In the genomic region with DNA sequence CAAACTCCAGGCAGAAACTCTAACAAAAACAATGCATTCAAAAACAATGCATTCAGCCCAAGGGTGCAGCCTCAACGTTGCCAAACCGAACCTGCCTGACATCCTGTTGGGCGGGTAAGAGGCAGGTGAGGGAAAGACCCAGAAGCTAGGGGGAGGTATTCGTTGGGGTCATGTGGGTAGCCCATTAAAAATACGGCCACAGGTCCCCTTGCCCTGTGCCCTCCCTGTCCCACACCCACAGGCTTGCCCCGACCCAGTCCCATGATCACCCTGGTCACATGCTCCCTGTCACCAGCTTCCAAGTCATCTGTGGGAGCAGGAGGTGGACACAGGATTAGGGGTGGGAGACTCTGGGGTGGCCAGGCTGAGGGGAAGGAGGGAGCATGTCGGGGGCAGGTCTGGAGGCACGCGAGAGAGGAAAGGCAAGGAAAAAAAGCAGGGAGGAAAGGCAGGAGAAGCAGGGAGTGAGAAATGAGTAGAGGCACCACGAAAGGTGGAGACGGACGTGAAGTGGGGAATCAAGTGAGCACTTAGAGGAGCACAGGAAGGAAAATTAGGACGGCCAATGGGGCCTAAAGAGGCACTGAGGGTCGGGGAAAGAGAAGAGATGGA, we compare ENCODE assay signal across 8 cellular contexts. TPM values are rescaled to one million over a fixed set of nuclear protein-coding genes. Genes with fewer than 3 reads are reported as not detected.
DNase-seq lines count a peak whose midpoint lies in the region; ATAC-seq and TF ChIP-seq lines count a peak whose summit lies in the region.

No MANE protein-coding gene starts in this region.

- H3K36me3 Mint-ChIP-seq in activated naive CD4-positive, alpha-beta T cell treated with anti-CD3 and anti-CD28 coated beads for 36 hours (ENCODE audit: low read depth) = peaks cover 2% of the 10 kb centered on the region

- H3K27ac Mint-ChIP-seq in activated naive CD4-positive, alpha-beta T cell treated with anti-CD3 and anti-CD28 coated beads for 36 hours = peak overlapping the region; percentile 96

- TF ChIP-seq POLR2A in breast epithelium (IDR thresholded peaks at IDR 0.05) = no peak

- peak overlapping the region; percentile 94 for H3K4me3 Mint-ChIP-seq in activated naive CD4-positive, alpha-beta T cell treated with anti-CD3 and anti-CD28 coated beads for 36 hours

- no peaks in the 10 kb centered on the region for H3K9me3 Mint-ChIP-seq in activated naive CD4-positive, alpha-beta T cell treated with anti-CD3 and anti-CD28 coated beads for 36 hours

- H3K36me3 ChIP-seq in Panc1 (ENCODE audit: control insufficient read depth, insufficient read depth, low read length) (no peaks in the 10 kb centered on the region), breast epithelium (no peaks in the 10 kb centered on the region), left lung (no peaks in the 10 kb centered on the region)

- DNase-seq in activated naive CD4-positive, alpha-beta T cell treated with anti-CD3 and anti-CD28 coated beads for 36 hours = peak; percentile 72
- no peak for DNase-seq in activated naive CD4-positive, alpha-beta T cell (lab: John Stamatoyannopoulos, UW)
- DNase-seq in Panc1 (ENCODE audit: low read depth, low spot score) (no peak), breast epithelium (ENCODE audit: low spot score in 2 of 2) (peak in 1 of 2 donors; percentile 66), left lung (peak; percentile 83 to 86), superior temporal gyrus (ENCODE audit: extremely low spot score) (peak; percentile 68), foreskin melanocyte (no peak)

- no TSS peak for BruUV-seq in Panc1 (replicated peaks; lab: Mats Ljungman, UMichigan)

- H3K27me3 ChIP-seq in Panc1 (ENCODE audit: control insufficient read depth, insufficient read depth, low read length) (no peaks in the 10 kb centered on the region), breast epithelium (no peaks in the 10 kb centered on the region), left lung (no peaks in the 10 kb centered on the region)

- TF ChIP-seq CTCF in Panc1 (IDR thresholded peaks at IDR 0.05) (no peak), breast epithelium (IDR thresholded peaks at IDR 0.05) (no peak), left lung (IDR thresholded peaks at IDR 0.05) (no peak)

- peak overlapping the region; percentile 48 to 59 for H3K4me3 ChIP-seq in Panc1 (ENCODE audit: low read depth in 2 of 2, low read length in 2 of 2)
- H3K4me3 ChIP-seq in breast epithelium = peak overlapping the region; percentile 53 to 73 (median 55)
- peak overlapping the region; percentile 56 to 62 for H3K4me3 ChIP-seq in left lung

- in situ Hi-C loops in Panc1 (cut with HindIII; ENCODE audit: low pct_unique_long_range_greater_than_20kb, low sequenced_read_pairs) = no loop called here

- H3K9me3 ChIP-seq in Panc1 (ENCODE audit: control insufficient read depth, insufficient read depth, low read depth, low read length) (no peaks in the 10 kb centered on the region), breast epithelium (no peaks in the 10 kb centered on the region), left lung (no peaks in the 10 kb centered on the region)

- CTCF ChIA-PET in activated naive CD4-positive, alpha-beta T cell treated with anti-CD3 and anti-CD28 coated beads for 36 hours (lab: Charles Lee) = no interaction called here
- CTCF ChIA-PET in Panc1 (lab: Charles Lee) = no interaction called here

- peaks cover 50% of the 10 kb centered on the region for H3K4me1 Mint-ChIP-seq in activated naive CD4-positive, alpha-beta T cell treated with anti-CD3 and anti-CD28 coated beads for 36 hours (ENCODE audit: low read depth)

- no peaks in the 10 kb centered on the region for H3K27me3 Mint-ChIP-seq in activated naive CD4-positive, alpha-beta T cell treated with anti-CD3 and anti-CD28 coated beads for 36 hours (ENCODE audit: low read depth)

- H3K27ac ChIP-seq in Panc1 (ENCODE audit: low read length) (peak overlapping the region; percentile 96), breast epithelium (peak overlapping the region; percentile 96), left lung (peak overlapping the region; percentile 86 to 90)

- no peak for ATAC-seq in Panc1
- peak; percentile 58 for ATAC-seq in left lung
- ATAC-seq in HG03469 (IDR thresholded peaks at IDR 0.05; ENCODE audit: unreplicated experiment) = no peak

- H3K4me1 ChIP-seq in Panc1 (ENCODE audit: control insufficient read depth, insufficient read depth, low read length) (peaks cover 45% of the 10 kb centered on the region), breast epithelium (peaks cover 3 to 21% of the 10 kb centered on the region in 2 donors), left lung (peaks cover 25 to 52% of the 10 kb centered on the region in 2 donors)

- POLR2A ChIA-PET in Panc1 (lab: Charles Lee) = no interaction called here

- intact Hi-C loops in activated naive CD4-positive, alpha-beta T cell treated with anti-CD3 and anti-CD28 coated beads for 36 hours (cut with micrococcal nuclease) = loop anchor here (1.0 to 5.0 kb wide), 5 partner anchors 20 to 911 kb away; partner anchors contain the start of genes ANKRD54, MAFF and SUN2
- intact Hi-C loops in Panc1 (cut with micrococcal nuclease; ENCODE audit: unreplicated experiment) = no loop called here
- intact Hi-C loops in breast epithelium (cut with DNase I; ENCODE audit: low total_unique reads) = no loop called here
- intact Hi-C loops in left lung (cut with DNase I) = no loop called here

RNA-seq across cellular contexts. Expression of gene PLA2G6, which starts 0.7 kb away (rescaled TPM):
- 10 to 100 TPM; 80.2 to 85.3 TPM for total RNA-seq in activated naive CD4-positive, alpha-beta T cell treated with anti-CD3 and anti-CD28 coated beads for 36 hours
- total RNA-seq in Panc1 (2021; ENCODE audit: unreplicated experiment) (16.2 TPM), breast epithelium (10 to 100 TPM; 41.1 to 68.1 (median 59.3) TPM), left lung (10 to 100 TPM; 30.9 to 39.0 TPM)
- 17.7 TPM for polyA plus RNA-seq in Panc1 (2012; ENCODE audit: insufficient read length)

RNA-seq across cellular contexts. Expression of gene MAFF, which starts 20.8 kb away (rescaled TPM):
- 1 to 10 TPM; 2.7 to 2.8 TPM for total RNA-seq in activated naive CD4-positive, alpha-beta T cell treated with anti-CD3 and anti-CD28 coated beads for 36 hours
- 6.4 TPM for total RNA-seq in Panc1 (2021; ENCODE audit: unreplicated experiment)
- polyA plus RNA-seq in Panc1 (2012; ENCODE audit: insufficient read length) = 11.8 TPM
- total RNA-seq in breast epithelium = 100 to 1,000 TPM in 1 of 3 donors, 10 to 100 TPM in 2; 37.3 to 126 (median 85.5) TPM
- 10 to 100 TPM; 12.1 to 17.1 TPM for total RNA-seq in left lung

Comparison
In these comparisons a context has a peak if more than half of its experiments do, and no peak if none do; other contexts are left out.
1. DNase-seq: peak in activated naive CD4-positive, alpha-beta T cell treated with anti-CD3 and anti-CD28 coated beads for 36 hours (single experiment), left lung (2 of 2) and superior temporal gyrus (single experiment); none in activated naive CD4-positive, alpha-beta T cell (0 of 4), Panc1 (single experiment) and foreskin melanocyte (single experiment).
2. Peak in every context shown above with its lines, with median percentiles within 50 percentile points of each other: H3K27ac ChIP-seq and H3K4me3 ChIP-seq.